ENCODE assay signal across 32 cellular contexts in genomic region chr5:59992206-59992605, GRCh38.
"Had no signal": no experiment of that assay in that cellular context is flagged by ENCODE, and none has a peak within 500 bp of the region (broad histone marks: within the 10 kb centered on the region; RNA-seq: fewer than 3 reads in every experiment).

No MANE protein-coding gene starts in this region.

- H3K4me1 ChIP-seq: left lung, lower lobe of right lung, parathyroid adenoma, right atrium auricular region, right lobe of liver, testis, thyroid gland, upper lobe of right lung, uterus had no signal

- H3K36me3 ChIP-seq: left lung, lower lobe of right lung, neural progenitor cell, neutrophil, right atrium auricular region, right lobe of liver, thyroid gland, upper lobe of right lung, uterus had no signal

- H3K27me3 ChIP-seq: left lung, neural progenitor cell, neutrophil, right atrium auricular region, right lobe of liver, testis, thyroid gland, upper lobe of right lung, uterus had no signal

- H3K9me3 ChIP-seq: left lung, lower lobe of right lung, neutrophil, right atrium auricular region, right lobe of liver, testis, thyroid gland, upper lobe of right lung, uterus had no signal

- H3K27me3 Mint-ChIP-seq: naive B cell; stimulated activated memory B cell treated with anti-CD40 and anti-IgM and Interleukin-4, amounts not matched to agents 10 μg/mL and 1 μg/mL and 100 μg/mL, for 72 hours; stimulated activated naive CD8-positive, alpha-beta T cell treated with anti-CD3 and anti-CD28 coated beads, Interleukin-15, amount 100 ng/mL, for 72 hours had no signal

- H3K4me3 ChIP-seq: left lung, lower lobe of right lung, neural progenitor cell, right atrium auricular region, right lobe of liver, smooth muscle cell, testis, thyroid gland, upper lobe of right lung, uterus had no signal

- ATAC-seq: left colon; left lung; lower lobe of right lung; natural killer cell; right lobe of liver; stimulated activated memory B cell treated with anti-CD40 and anti-IgM and Interleukin-4, amounts not matched to agents 10 μg/mL and 1 μg/mL and 100 μg/mL, for 72 hours; stimulated activated naive CD8-positive, alpha-beta T cell treated with anti-CD3 and anti-CD28 coated beads, Interleukin-15, amount 100 ng/mL, for 72 hours; upper lobe of right lung had no signal

- H3K4me2 ChIP-seq: neural progenitor cell, smooth muscle cell had no signal

- FAIRE-seq: islet of Langerhans, kidney had no signal

- H3K27ac Mint-ChIP-seq: immature natural killer cell; naive B cell; natural killer cell; nephron progenitor cell; neural progenitor cell; stimulated activated memory B cell treated with anti-CD40 and anti-IgM and Interleukin-4, amounts not matched to agents 10 μg/mL and 1 μg/mL and 100 μg/mL, for 72 hours; stimulated activated naive CD8-positive, alpha-beta T cell treated with anti-CD3 and anti-CD28 coated beads, Interleukin-15, amount 100 ng/mL, for 72 hours had no signal

- H3K79me2 ChIP-seq: parathyroid adenoma had no signal

- H2AFZ ChIP-seq: neural progenitor cell, parathyroid adenoma had no signal

- H3K9me3 Mint-ChIP-seq: naive B cell; nephron progenitor cell; neural progenitor cell; stimulated activated memory B cell treated with anti-CD40 and anti-IgM and Interleukin-4, amounts not matched to agents 10 μg/mL and 1 μg/mL and 100 μg/mL, for 72 hours; stimulated activated naive CD8-positive, alpha-beta T cell treated with anti-CD3 and anti-CD28 coated beads, Interleukin-15, amount 100 ng/mL, for 72 hours had no signal

- H3K27ac ChIP-seq: left lung, lower lobe of right lung, neural progenitor cell, neutrophil, parathyroid adenoma, right atrium auricular region, right lobe of liver, testis, thyroid gland, upper lobe of right lung, uterus had no signal

- H3K9ac ChIP-seq: neural progenitor cell, parathyroid adenoma had no signal

- H3K4me1 Mint-ChIP-seq: immature natural killer cell; naive B cell; natural killer cell; nephron progenitor cell; neural progenitor cell; stimulated activated memory B cell treated with anti-CD40 and anti-IgM and Interleukin-4, amounts not matched to agents 10 μg/mL and 1 μg/mL and 100 μg/mL, for 72 hours; stimulated activated naive CD8-positive, alpha-beta T cell treated with anti-CD3 and anti-CD28 coated beads, Interleukin-15, amount 100 ng/mL, for 72 hours had no signal

- H3K36me3 Mint-ChIP-seq: immature natural killer cell; naive B cell; natural killer cell; neural progenitor cell; stimulated activated memory B cell treated with anti-CD40 and anti-IgM and Interleukin-4, amounts not matched to agents 10 μg/mL and 1 μg/mL and 100 μg/mL, for 72 hours had no signal

- DNase-seq: hypothalamus; immature natural killer cell; kidney; left colon; left lung; lower lobe of right lung; mammary epithelial cell; mesendoderm; naive B cell; natural killer cell; nephron progenitor cell; occipital lobe; right lobe of liver; stimulated activated CD4-positive, alpha-beta T cell treated with anti-CD3 and anti-CD28 coated beads, Interleukin-1b, Interleukin-23, amount 100 ng/mL, for 48 hours; stimulated activated CD4-positive, alpha-beta T cell treated with anti-CD3 and anti-CD28 coated beads, Interleukin-2, amount 100 ng/mL, for 48 hours; stimulated activated CD4-positive, alpha-beta T cell treated with anti-CD3 and anti-CD28 coated beads, Interleukin-4, amount 100 ng/mL, for 4 hours; stimulated activated CD8-positive, alpha-beta memory T cell treated with anti-CD3 and anti-CD28 coated beads, Interleukin-4, amount 100 ng/mL, for 48 hours; stimulated activated naive CD4-positive, alpha-beta T cell treated with Interleukin-2 at 50 U/mL for 16 hours; stimulated activated naive CD8-positive, alpha-beta T cell treated with anti-CD3 and anti-CD28 coated beads, Interleukin-15, amount 100 ng/mL, for 72 hours; substantia nigra; testis; thyroid gland; upper lobe of right lung; uterus had no signal

- H3K4me3 Mint-ChIP-seq: immature natural killer cell; mesothelial cell of epicardium; naive B cell; natural killer cell; nephron progenitor cell; neural progenitor cell; stimulated activated memory B cell treated with anti-CD40 and anti-IgM and Interleukin-4, amounts not matched to agents 10 μg/mL and 1 μg/mL and 100 μg/mL, for 72 hours; stimulated activated naive CD8-positive, alpha-beta T cell treated with anti-CD3 and anti-CD28 coated beads, Interleukin-15, amount 100 ng/mL, for 72 hours had no signal
